16 cellular contexts compared by ENCODE assay signal in the genomic region with DNA sequence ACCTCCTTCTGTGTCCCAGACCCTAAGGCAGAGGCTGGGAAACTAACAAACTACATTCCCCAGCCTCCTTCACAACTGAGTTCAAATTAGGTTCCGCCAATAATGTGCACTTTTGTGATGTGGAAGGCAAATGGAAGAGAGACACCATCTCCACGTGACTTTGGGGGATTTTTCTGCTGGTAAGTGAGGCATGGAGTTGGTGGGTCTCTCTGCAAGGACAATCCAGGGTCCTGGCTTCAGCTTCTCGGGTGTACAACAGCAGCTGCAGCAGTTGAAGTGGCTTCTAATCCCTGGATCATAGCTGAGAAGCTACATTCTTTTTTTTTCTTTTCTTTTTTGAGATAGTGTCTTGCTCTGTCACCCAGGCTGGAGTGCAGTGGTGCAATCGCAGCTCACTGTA. TPM values are rescaled to one million over a fixed set of nuclear protein-coding genes. Genes with fewer than 3 reads are reported as not detected.
"Had no signal": no experiment of that assay in that cellular context is flagged by ENCODE, and none has a peak within 500 bp of the region (broad histone marks: within the 10 kb centered on the region; RNA-seq: fewer than 3 reads in every experiment).

No MANE protein-coding gene starts in this region.

- H3K27ac ChIP-seq: epithelial cell of prostate, suprapubic skin had no signal

- H3K9me3 ChIP-seq: mucosa of descending colon, suprapubic skin, upper lobe of left lung had no signal

- H3K9me3 Mint-ChIP-seq: activated naive CD4-positive, alpha-beta T cell treated with anti-CD3 and anti-CD28 coated beads for 36 hours; activated naive CD8-positive, alpha-beta T cell treated with anti-CD3 and anti-CD28 coated beads, Interleukin-2, amount 50 U/mL, for 24 hours; activated T-helper 2 cell treated with anti-CD3 and anti-CD28 coated beads, Interferon-gamma antibody, Interleukin-2, Interleukin-4, amounts not matched to agents 10 μg/mL and 5 μg/mL and 100 μg/mL, durations not matched to agents 14 hours and 24 hours and 36 hours; effector memory CD8-positive, alpha-beta T cell had no signal

- H3K4me3 Mint-ChIP-seq: activated naive CD4-positive, alpha-beta T cell treated with anti-CD3 and anti-CD28 coated beads for 36 hours; activated naive CD8-positive, alpha-beta T cell treated with anti-CD3 and anti-CD28 coated beads, Interleukin-2, amount 50 U/mL, for 24 hours; effector memory CD8-positive, alpha-beta T cell; naive thymus-derived CD4-positive, alpha-beta T cell had no signal

- H3K36me3 ChIP-seq: suprapubic skin, upper lobe of left lung had no signal

- DNase-seq: activated naive CD4-positive, alpha-beta T cell treated with anti-CD3 and anti-CD28 coated beads for 36 hours; activated naive CD8-positive, alpha-beta T cell treated with anti-CD3 and anti-CD28 coated beads, Interleukin-2, amount 50 U/mL, for 24 hours; cerebellar nuclear complex; dermis blood vessel endothelial cell; effector memory CD8-positive, alpha-beta T cell; left colon; mucosa of descending colon; naive thymus-derived CD4-positive, alpha-beta T cell; retina; stimulated activated CD4-positive, alpha-beta T cell treated with anti-CD3 and anti-CD28 coated beads, Interleukin-15, amount 100 ng/mL, for 24 hours; stimulated activated naive CD8-positive, alpha-beta T cell treated with anti-CD3 and anti-CD28 coated beads, Interleukin-15, Interleukin-2, amounts not matched to agents 100 U/mL and 50 U/mL, for 24 hours; upper lobe of left lung had no signal

- H3K4me3 ChIP-seq: lung, mucosa of descending colon, suprapubic skin, upper lobe of left lung had no signal

- H3K27ac Mint-ChIP-seq: activated naive CD4-positive, alpha-beta T cell treated with anti-CD3 and anti-CD28 coated beads for 36 hours; activated naive CD8-positive, alpha-beta T cell treated with anti-CD3 and anti-CD28 coated beads, Interleukin-2, amount 50 U/mL, for 24 hours; activated T-helper 2 cell treated with anti-CD3 and anti-CD28 coated beads, Interferon-gamma antibody, Interleukin-2, Interleukin-4, amounts not matched to agents 10 μg/mL and 5 μg/mL and 100 μg/mL, durations not matched to agents 14 hours and 24 hours and 36 hours; naive thymus-derived CD4-positive, alpha-beta T cell had no signal

RNA-seq across cellular contexts. Expression of a gene that starts 58.9 kb away (rescaled TPM):
- polyA plus RNA-seq: naive thymus-derived CD4-positive, alpha-beta T cell had no signal
